Comparison of ENCODE assay signal across 15 cellular contexts in the genomic region with DNA sequence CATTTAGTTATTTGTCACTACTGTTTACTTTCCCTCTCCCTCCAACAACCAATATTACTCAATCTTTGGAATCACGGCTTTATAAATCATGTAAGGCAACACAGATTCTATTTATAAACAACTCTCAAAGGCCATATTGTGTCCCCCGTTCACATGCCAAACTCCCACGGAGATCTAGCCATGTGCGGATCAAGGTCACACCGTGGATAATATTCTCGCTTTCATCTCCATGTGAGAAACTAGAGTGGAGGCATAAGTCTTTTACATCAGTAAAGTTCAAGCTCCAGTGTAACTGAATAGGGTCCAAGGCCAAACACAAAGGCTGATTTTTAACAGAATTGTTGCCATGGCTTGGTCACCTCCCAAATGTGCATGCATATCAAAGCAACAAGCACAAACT.
A peak's percentile ranks its signal among the peaks of the same experiment; 100 is the strongest.
DNase-seq lines count a peak whose midpoint lies in the region; ATAC-seq, FAIRE-seq and TF ChIP-seq lines count a peak whose summit lies in the region.
"Had no signal": no experiment of that assay in that cellular context is flagged by ENCODE, and none has a peak within 500 bp of the region (broad histone marks: within the 10 kb centered on the region; RNA-seq: fewer than 3 reads in every experiment).

No MANE protein-coding gene starts in this region.

- ATAC-seq in Right ventricle myocardium inferior (peak; percentile 51), HepG2 (peak; percentile 39), gastrocnemius medialis (no peak)
- ATAC-seq: HCT116 had no signal

- intact Hi-C loops in Right ventricle myocardium inferior (cut with DNase I) (no loop called here), cardiac septum (cut with DNase I) (no loop called here), adrenal gland (cut with DNase I) (no loop called here), HepG2 (cut with micrococcal nuclease; ENCODE audit: unreplicated experiment) (loop anchor here (10.0 kb wide), 1 partner anchor 503 kb away; no protein-coding TSS in a partner anchor), gastrocnemius medialis (cut with DNase I; ENCODE audit: low total_unique reads) (no loop called here)

- H3K9me3 ChIP-seq in adrenal gland (replicated peaks in 1 of 3), result no peaks in the 10 kb centered on the region
- H3K9me3 ChIP-seq in HepG2 (ENCODE audit: low read length), result peaks cover 5% of the 10 kb centered on the region; the same call in 1 of the 2 replicates
- H3K9me3 ChIP-seq in small intestine (ENCODE audit: control insufficient read depth, low read depth), result no peaks in the 10 kb centered on the region
- no peaks in the 10 kb centered on the region for H3K9me3 ChIP-seq in gastrocnemius medialis
- H3K9me3 ChIP-seq: SK-N-SH had no signal

- in situ Hi-C loops in HepG2 (cut with HindIII; ENCODE audit: extremely low pct_ligation_motif_present, low pct_unique_long_range_greater_than_20kb), result no loop called here
- in situ Hi-C loops in gastrocnemius medialis (cut with MboI; ENCODE audit: low sequenced_read_pairs in 4 of 4), result no loop called here

- no peak for FAIRE-seq in HepG2 (lab: Jason Lieb, UNC)
- no peak for FAIRE-seq in H54 (lab: Jason Lieb, UNC)
- no peak for FAIRE-seq in small intestine (lab: Jason Lieb, UNC)

- H3K4me1 ChIP-seq in adrenal gland (replicated peaks in 1 of 2) (peaks cover 14 to 17% of the 10 kb centered on the region in 2 donors), HepG2 (ENCODE audit: insufficient read depth, low read length) (peaks cover 36% of the 10 kb centered on the region), small intestine (ENCODE audit: control insufficient read depth in 2 of 2, insufficient read depth in 1 of 2, low read depth in 1 of 2, low read length in 1 of 2) (no peaks in the 10 kb centered on the region), gastrocnemius medialis (no peaks in the 10 kb centered on the region)

- WGBS in adrenal gland, 4 donors, result 35 to 51% (median 40%) methylated on average over 6 of the region's 6 CpGs
- 2% methylated on average over 6 of the region's 6 CpGs for WGBS in HepG2 (ENCODE audit: low lambda C conversion rate)
- WGBS in small intestine, 3 donors, result 37 to 60% (median 60%) methylated on average over 6 of the region's 6 CpGs

- no peak; a peak in 1 of 4 replicates for TF ChIP-seq EP300 in HepG2 (IDR thresholded peaks at IDR 0.05; ENCODE audit: low read depth in 2 of 2, low read length in 2 of 2)
- TF ChIP-seq EP300 in HepG2 (CRISPR knock-in tag; IDR thresholded peaks at IDR 0.05; ENCODE audit: borderline replicate concordance), result no peak

- H3K4me2 ChIP-seq in HepG2 (ENCODE audit: low read depth, low read length), result peak overlapping the region; percentile 55
- H3K4me2 ChIP-seq: PC-9, SK-N-SH had no signal

- H3K36me3 ChIP-seq in adrenal gland (replicated peaks in 1 of 2) (no peaks in the 10 kb centered on the region), HepG2 (replicated peaks in 1 of 2; ENCODE audit: control insufficient read depth in 1 of 2, insufficient read depth in 2 of 2, low read length in 2 of 2) (no peaks in the 10 kb centered on the region), small intestine (ENCODE audit: control insufficient read depth in 2 of 2, insufficient read depth in 2 of 2, low read length in 2 of 2) (no peaks in the 10 kb centered on the region), gastrocnemius medialis (no peaks in the 10 kb centered on the region)

- no peak for DNase-seq in Right ventricle myocardium inferior (ENCODE audit: missing footprints)
- no peak for DNase-seq in cardiac septum (ENCODE audit: low spot score)
- DNase-seq in adrenal gland, result peak in 6 of 7 donors; percentile 24 to 66 (median 37)
- peak; percentile 50 for DNase-seq in HepG2 (ENCODE audit: low spot score)
- DNase-seq in H54 (ENCODE audit: insufficient read length, low spot score), result no peak
- no peak for DNase-seq in small intestine
- no peak for DNase-seq in GM19240 (ENCODE audit: insufficient read length, low spot score)
- DNase-seq in gastrocnemius medialis, result no peak
- DNase-seq: KBM-7, NCI-H2081 treated with DMSO at 0.1 percent for 48 hours, NCI-H526, PC-9, SK-N-SH had no signal

- no peaks in the 10 kb centered on the region for H3K79me2 ChIP-seq in HepG2 (ENCODE audit: insufficient read depth, low read length)

- CTCF ChIA-PET in HepG2 (lab: Yijun Ruan, JAX; ENCODE audit: low intra/inter-chr PET ratio, low total read pairs), result no interaction called here

- no peak overlapping the region for H3K4me3 ChIP-seq in adrenal gland
- peak overlapping the region in 1 of 3 experiments; percentile 12; a peak in 1 of 6 replicates for H3K4me3 ChIP-seq in HepG2 (replicated peaks in 1 of 3; ENCODE audit: insufficient read depth in 1 of 3, low read depth in 2 of 3, low read length in 3 of 3)
- no peak overlapping the region for H3K4me3 ChIP-seq in small intestine (ENCODE audit: low read depth in 1 of 2, low read length in 2 of 2)
- H3K4me3 ChIP-seq in gastrocnemius medialis, result no peak overlapping the region
- H3K4me3 ChIP-seq: PC-9 had no signal

- H3K27me3 ChIP-seq in adrenal gland, result no peaks in the 10 kb centered on the region
- H3K27me3 ChIP-seq in HepG2 (ENCODE audit: control insufficient read depth in 1 of 2, insufficient read depth in 2 of 2, low read length in 2 of 2), result no peaks in the 10 kb centered on the region
- no peaks in the 10 kb centered on the region for H3K27me3 ChIP-seq in small intestine (ENCODE audit: control insufficient read depth in 2 of 2, insufficient read depth in 2 of 2, low read length in 2 of 2)
- H3K27me3 ChIP-seq in gastrocnemius medialis, result no peaks in the 10 kb centered on the region

- peak overlapping the region; percentile 69; the same call in 1 of the 2 replicates for H3K9ac ChIP-seq in HepG2 (ENCODE audit: insufficient read depth, low read depth, low read length)
- H3K9ac ChIP-seq: SK-N-SH had no signal

- H2AFZ ChIP-seq in HepG2 (ENCODE audit: low read length), result no peak overlapping the region
- H2AFZ ChIP-seq: PC-9 had no signal

- POLR2A ChIA-PET in HepG2 (lab: Yijun Ruan, JAX), result no interaction called here

- BruUV-seq in HepG2 (replicated peaks; lab: Mats Ljungman, UMichigan), result no TSS peak

- TF ChIP-seq RAD21 in HepG2 (CRISPR knock-in tag; IDR thresholded peaks at IDR 0.05), result no peak

- TF ChIP-seq POLR2A in adrenal gland (IDR thresholded peaks at IDR 0.05) (no peak), HepG2 (IDR thresholded peaks at IDR 0.05; ENCODE audit: insufficient read depth in 1 of 2, low read depth in 2 of 2, low read length in 2 of 2) (no peak), H54 (IDR thresholded peaks at IDR 0.05; ENCODE audit: low read depth, low read length) (no peak), gastrocnemius medialis (IDR thresholded peaks at IDR 0.05) (no peak)

- H4K20me1 ChIP-seq in HepG2 (ENCODE audit: insufficient read depth, low read length), result no peaks in the 10 kb centered on the region

- TF ChIP-seq CTCF in adrenal gland (IDR thresholded peaks at IDR 0.05) (no peak), HepG2 (CRISPR knock-in tag; IDR thresholded peaks at IDR 0.05) (no peak), gastrocnemius medialis (IDR thresholded peaks at IDR 0.05 in 4 of 5, conservative IDR thresholded peaks at IDR 0.05 in 1 of 5) (no peak)

- peak overlapping the region in 1 of 5 donors; percentile 42 for H3K27ac ChIP-seq in adrenal gland
- peak overlapping the region; percentile 84 for H3K27ac ChIP-seq in HepG2 (ENCODE audit: extremely low read length, insufficient read depth, low read length)
- H3K27ac ChIP-seq in small intestine (ENCODE audit: low read depth in 1 of 2, low read length in 1 of 2), result no peak overlapping the region
- H3K27ac ChIP-seq in gastrocnemius medialis, result no peak overlapping the region
- H3K27ac ChIP-seq: HL-60, PC-9 had no signal

TF ChIP-seq in HepG2, 621 proteins besides CTCF, POLR2A, EP300 and RAD21 (continues in another document):
- no peak for TF ChIP-seq HOXA5 (CRISPR knock-in tag; IDR thresholded peaks at IDR 0.05)

Comparison
In these comparisons a context has a peak if more than half of its experiments do, and no peak if none do; other contexts are left out.
1. ATAC-seq: peak in Right ventricle myocardium inferior (single experiment) and HepG2 (single experiment); none in gastrocnemius medialis (0 of 2).
2. DNase-seq: peak in adrenal gland (6 of 7) and HepG2 (single experiment); none in Right ventricle myocardium inferior (single experiment), cardiac septum (single experiment), H54 (single experiment), small intestine (single experiment), GM19240 (single experiment) and gastrocnemius medialis (0 of 2).